Comparison of ENCODE assay signal across 24 cellular contexts in genomic region chr2:143559202-143559601, GRCh38.
"Had no signal": no experiment of that assay in that cellular context is flagged by ENCODE, and none has a peak within 500 bp of the region (broad histone marks: within the 10 kb centered on the region; RNA-seq: fewer than 3 reads in every experiment).

No MANE protein-coding gene starts in this region.

- DNase-seq: activated CD4-positive, alpha-beta T cell treated with anti-CD3 and anti-CD28 coated beads for 4 hours; activated CD4-positive, alpha-beta T cell treated with anti-CD3 and anti-CD28 coated beads, Interleukin-2, amount 50 U/mL, for 4 hours; activated CD8-positive, alpha-beta memory T cell treated with anti-CD3 and anti-CD28 coated beads, Interleukin-2, amount 50 U/mL, for 48 hours; activated naive CD4-positive, alpha-beta T cell; activated T-cell treated with anti-CD3 and anti-CD28 coated beads, Interleukin-2, amount 50 U/mL, for 24 hours; anterior cingulate cortex; dermis blood vessel endothelial cell; effector CD4-positive, alpha-beta T cell; gastrocnemius medialis; glutamatergic neuron; islet precursor cell; naive B cell; occipital lobe; right cardiac atrium; stimulated activated CD4-positive, alpha-beta T cell treated with anti-CD3 and anti-CD28 coated beads, Interleukin-2, amount 100 ng/mL, for 48 hours; stimulated activated naive CD8-positive, alpha-beta T cell treated with anti-CD3 and anti-CD28 coated beads, Interleukin-15, Interleukin-2, amounts not matched to agents 100 U/mL and 50 U/mL, for 24 hours had no signal

- H3K36me3 Mint-ChIP-seq: neural progenitor cell, type B pancreatic cell had no signal

- H3K27me3 Mint-ChIP-seq: activated T-cell treated with anti-CD3 and anti-CD28 coated beads, Interleukin-2, amount 50 U/mL, for 24 hours; naive B cell had no signal

- H3K27ac Mint-ChIP-seq: activated naive CD4-positive, alpha-beta T cell treated with anti-CD3 and anti-CD28 coated beads, Interleukin-2, amount 50 U/mL, for 72 hours; neural progenitor cell; type B pancreatic cell had no signal

- H3K27ac ChIP-seq: esophagus muscularis mucosa, gastrocnemius medialis, hepatocyte, neural progenitor cell, thoracic aorta, uterus had no signal

- H3K36me3 ChIP-seq: esophagus muscularis mucosa, gastrocnemius medialis, neural progenitor cell, thoracic aorta, uterus had no signal

- H3K4me3 ChIP-seq: esophagus muscularis mucosa, gastrocnemius medialis, hepatocyte, neural progenitor cell, thoracic aorta, uterus had no signal

- H3K9ac ChIP-seq: neural progenitor cell had no signal

- H3K4me1 Mint-ChIP-seq: neural progenitor cell had no signal

- H3K4me3 Mint-ChIP-seq: activated T-cell treated with anti-CD3 and anti-CD28 coated beads, Interleukin-2, amount 50 U/mL, for 24 hours; mesothelial cell of epicardium; naive B cell; neural progenitor cell; type B pancreatic cell had no signal

- H3K9me3 Mint-ChIP-seq: activated naive CD4-positive, alpha-beta T cell treated with anti-CD3 and anti-CD28 coated beads, Interleukin-2, amount 50 U/mL, for 72 hours; activated T-cell treated with anti-CD3 and anti-CD28 coated beads, Interleukin-2, amount 50 U/mL, for 24 hours; naive B cell; neural progenitor cell; type B pancreatic cell had no signal

- H3K4me1 ChIP-seq: gastrocnemius medialis, neural progenitor cell, uterus had no signal

- H3K9me3 ChIP-seq: esophagus muscularis mucosa, gastrocnemius medialis, thoracic aorta, uterus had no signal

- ATAC-seq: activated naive CD4-positive, alpha-beta T cell treated with anti-CD3 and anti-CD28 coated beads, Interleukin-2, amount 50 U/mL, for 72 hours; gastrocnemius medialis; right cardiac atrium; stimulated activated naive CD8-positive, alpha-beta T cell treated with anti-CD3 and anti-CD28 coated beads, Interleukin-15, Interleukin-2, amounts not matched to agents 100 U/mL and 50 U/mL, for 24 hours had no signal

- H3K27me3 ChIP-seq: esophagus muscularis mucosa, gastrocnemius medialis, hepatocyte, neural progenitor cell, uterus had no signal
